Comparison of ENCODE assay signal across 8 cellular contexts in the genomic region with DNA sequence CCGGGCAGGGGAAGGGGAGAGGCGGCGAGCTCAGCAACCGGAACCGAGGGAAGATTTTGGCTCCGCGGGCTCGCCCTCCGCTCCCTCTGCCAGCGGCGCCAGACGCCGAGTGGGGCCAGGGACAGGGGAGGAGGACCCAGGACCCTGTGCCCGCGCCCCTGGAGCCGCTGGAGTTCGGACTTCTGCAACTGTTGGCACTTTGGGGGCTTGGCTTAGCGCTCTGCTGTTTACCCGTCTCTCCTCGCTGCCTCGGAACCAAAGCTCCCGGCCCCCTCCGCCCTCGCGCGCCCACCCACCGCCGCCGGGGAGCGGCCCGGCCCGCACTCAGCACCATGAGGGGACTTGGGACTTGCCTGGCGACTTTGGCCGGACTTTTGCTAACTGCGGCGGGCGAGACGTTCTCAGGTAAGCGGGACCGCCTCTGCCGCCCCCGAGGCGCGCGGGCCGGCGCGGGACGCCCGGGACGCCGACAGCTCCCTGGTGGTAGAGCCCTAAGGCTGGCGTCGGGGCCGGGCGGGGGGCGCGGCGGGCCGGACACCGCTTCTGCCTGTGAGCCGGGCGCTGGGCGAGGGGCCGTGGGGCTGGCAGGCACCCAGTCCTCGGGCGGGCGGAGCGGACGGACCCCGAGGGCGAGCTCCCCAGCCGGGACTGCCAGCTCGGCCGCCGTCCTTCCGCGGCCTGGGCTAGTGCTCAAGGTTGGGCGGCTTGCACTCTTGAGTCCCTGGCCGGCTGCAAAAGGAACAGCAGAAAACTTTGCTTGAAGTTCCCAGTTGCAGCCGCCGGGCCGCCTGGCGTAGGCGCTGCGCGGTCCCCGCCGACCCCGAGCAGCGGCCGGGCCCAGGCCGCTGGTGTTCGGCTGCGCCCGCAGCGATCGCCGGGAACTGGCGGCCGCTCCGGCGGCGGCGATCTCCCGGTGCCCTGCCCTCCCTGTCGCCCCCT. TPM values are rescaled to one million over a fixed set of nuclear protein-coding genes. Genes with fewer than 3 reads are reported as not detected.
DNase-seq lines count a peak whose midpoint lies in the region; ATAC-seq, FAIRE-seq and TF ChIP-seq lines count a peak whose summit lies in the region.

No MANE protein-coding gene starts in this region.

- no peak overlapping the region; the same call in 1 of the 2 replicates for H2AFZ ChIP-seq in H1 (ENCODE audit: low read length)

- peaks cover 0 to 6% (median 0%) of the 10 kb centered on the region in 7 donors for H3K9me3 Mint-ChIP-seq in CD4-positive, CD25-positive, alpha-beta regulatory T cell

- no peak overlapping the region for H3K4me3 ChIP-seq in CD4-positive, CD25-positive, alpha-beta regulatory T cell (ENCODE audit: low read depth, low read length)
- H3K4me3 ChIP-seq in H1 (ENCODE audit: extremely low read depth in 1 of 4, insufficient read depth in 2 of 4, low read depth in 3 of 4, low read length in 4 of 4) (peak overlapping the region; percentile 46 to 97 (median 67)), right lobe of liver (peak overlapping the region; percentile 76 to 86 (median 81)), testis (peak overlapping the region; percentile 82 to 88)

- POLR2A ChIA-PET in H1 (lab: Charles Lee; ENCODE audit: partially characterized antibody), result interaction anchor here (1.0 to 1.6 kb wide), 2 partner anchors 12 to 38 kb away, joined by 3 read pairs; no protein-coding TSS in a partner anchor

- H3K4me1 ChIP-seq in CD4-positive, CD25-positive, alpha-beta regulatory T cell (ENCODE audit: control insufficient read depth, insufficient read depth, low read length, poor library complexity, severe bottlenecking), result no peaks in the 10 kb centered on the region
- H3K4me1 ChIP-seq in H1 (replicated peaks in 1 of 4; ENCODE audit: control insufficient read depth in 3 of 4, insufficient read depth in 4 of 4, low read length in 3 of 4) (peaks cover 0 to 2% (median 0%) of the 10 kb centered on the region in 4 experiments; a peak in 1 of 7 replicates), right lobe of liver (peaks cover 0 to 5% (median 2%) of the 10 kb centered on the region in 4 donors), testis (peaks cover 8% of the 10 kb centered on the region)

- no peaks in the 10 kb centered on the region for H3K79me2 ChIP-seq in H1 (ENCODE audit: control insufficient read depth in 1 of 2, insufficient read depth in 2 of 2, low read length in 2 of 2)

- no peak for FAIRE-seq in H1 (lab: Jason Lieb, UNC)

- H2AK5ac ChIP-seq in H1 (ENCODE audit: low read depth, low read length), result no peak overlapping the region

- no peak overlapping the region for H2BK15ac ChIP-seq in H1 (ENCODE audit: low read length)

- peaks cover 0 to 1% of the 10 kb centered on the region in 2 experiments for H4K20me1 ChIP-seq in H1 (replicated peaks in 1 of 2; ENCODE audit: control insufficient read depth in 1 of 2, insufficient read depth in 2 of 2, low read length in 2 of 2)

- no peak overlapping the region for H3K4me3 Mint-ChIP-seq in CD4-positive, CD25-positive, alpha-beta regulatory T cell

- CTCF ChIA-PET in H1 (lab: Charles Lee; ENCODE audit: partially characterized antibody), result interaction anchor here (0.5 to 3.2 kb wide), 28 partner anchors 9 to 821 kb away, joined by 3 to 31 read pairs (median 3); partner anchors contain the start of gene LRRC30

- H3K23ac ChIP-seq in H1 (ENCODE audit: insufficient read length), result no peak overlapping the region

- H2BK120ac ChIP-seq in H1 (replicated peaks; ENCODE audit: low read depth, low read length), result no peak overlapping the region

- no peaks in the 10 kb centered on the region for H3K36me3 ChIP-seq in CD4-positive, CD25-positive, alpha-beta regulatory T cell (ENCODE audit: control insufficient read depth, insufficient read depth, low read length)
- H3K36me3 ChIP-seq in H1 (ENCODE audit: control insufficient read depth in 2 of 4, insufficient read depth in 4 of 4, low read length in 3 of 4) (no peaks in the 10 kb centered on the region), right lobe of liver (no peaks in the 10 kb centered on the region), testis (ENCODE audit: low read depth, missing control alignments) (no peaks in the 10 kb centered on the region)

- ATAC-seq in CD4-positive, CD25-positive, alpha-beta regulatory T cell (ENCODE audit: low read depth in 2 of 2), result peak; percentile 5 to 8
- ATAC-seq in GM21619 (IDR thresholded peaks at IDR 0.05; ENCODE audit: unreplicated experiment) (peak; percentile 3), right lobe of liver (peak; percentile 20 to 41 (median 36)), GM19455 (IDR thresholded peaks at IDR 0.05; ENCODE audit: unreplicated experiment) (no peak)

- H3K4me2 ChIP-seq in H1 (ENCODE audit: insufficient read depth in 1 of 2, low read depth in 2 of 2, low read length in 2 of 2), result peak overlapping the region; percentile 71 to 92

- H3K27me3 Mint-ChIP-seq in CD4-positive, CD25-positive, alpha-beta regulatory T cell, result peaks cover 41% of the 10 kb centered on the region

- H3K56ac ChIP-seq in H1 (replicated peaks; ENCODE audit: insufficient read length, low read depth, low read length), result peak overlapping the region; percentile 39

- H4K91ac ChIP-seq in H1 (replicated peaks; ENCODE audit: insufficient read length, low read length), result no peak overlapping the region

- no peak overlapping the region for H4K5ac ChIP-seq in H1 (ENCODE audit: insufficient read length, low read depth, low read length)

- 0% methylated on average over 30 of the region's 107 CpGs; no CpG with 5 or more reads in 1 of the 2 experiments for WGBS in H1 (ENCODE audit: extremely low coverage in 1 of 2, insufficient coverage in 1 of 2, insufficient read length in 1 of 2, insufficient replicate concordance in 2 of 2, low coverage in 1 of 2, low lambda C conversion rate in 2 of 2, missing lambda C conversion rate in 1 of 2), 2 experiments
- no CpG with 5 or more reads among the region's 107 CpGs for WGBS in right lobe of liver (ENCODE audit: insufficient coverage, low coverage, low lambda C conversion rate, missing lambda C conversion rate)
- 0 to 2% methylated on average over 21 to 47 of the region's 107 CpGs for WGBS in testis, 2 donors

- no peak overlapping the region for H3K27ac Mint-ChIP-seq in CD4-positive, CD25-positive, alpha-beta regulatory T cell

- no peak overlapping the region for H3K14ac ChIP-seq in H1 (ENCODE audit: insufficient read length)

- H3K4ac ChIP-seq in H1 (replicated peaks; ENCODE audit: insufficient read length, low read depth, low read length), result no peak overlapping the region

- peaks cover 0 to 17% (median 6%) of the 10 kb centered on the region in 4 donors for H3K4me1 Mint-ChIP-seq in CD4-positive, CD25-positive, alpha-beta regulatory T cell

- peaks cover 23% of the 10 kb centered on the region for H3K27me3 ChIP-seq in CD4-positive, CD25-positive, alpha-beta regulatory T cell (ENCODE audit: control insufficient read depth, insufficient read depth, low read length)
- H3K27me3 ChIP-seq in H1 (replicated peaks in 1 of 4; ENCODE audit: control insufficient read depth in 3 of 4, extremely low read depth in 1 of 4, insufficient read depth in 3 of 4, low read length in 3 of 4), result peaks cover 4 to 36% (median 27%) of the 10 kb centered on the region in 4 experiments
- no peaks in the 10 kb centered on the region for H3K27me3 ChIP-seq in right lobe of liver
- no peaks in the 10 kb centered on the region for H3K27me3 ChIP-seq in testis

- peak in 1 of 3 donors; percentile 2 for DNase-seq in CD4-positive, CD25-positive, alpha-beta regulatory T cell
- DNase-seq in SK-MEL-5 (ENCODE audit: low read depth, low spot score) (peak; percentile 32), H1 (ENCODE audit: low read depth in 1 of 2, low spot score in 2 of 2) (peak in 1 of 2 experiments; percentile 81), right lobe of liver (peak; percentile 53 to 67 (median 63)), testis (peak; percentile 56)
- DNase-seq in NK-92 treated with Interleukin-12 subunit alpha and Interleukin-12 subunit beta, amount 100 ng/mL, for 24 hours (lab: John Stamatoyannopoulos, UW), result no peak

- TF ChIP-seq EP300 in H1 (IDR thresholded peaks at IDR 0.05; ENCODE audit: borderline replicate concordance in 1 of 2, low read depth in 2 of 2, low read length in 2 of 2), result no peak

- in situ Hi-C loops in SK-MEL-5 (cut with HindIII; ENCODE audit: low pct_unique_long_range_greater_than_20kb, low sequenced_read_pairs), result no loop called here

- no peaks in the 10 kb centered on the region for H3K9me3 ChIP-seq in CD4-positive, CD25-positive, alpha-beta regulatory T cell (ENCODE audit: control insufficient read depth in 2 of 2, low read length in 2 of 2)
- H3K9me3 ChIP-seq in H1 (ENCODE audit: insufficient read depth in 2 of 2, low read depth in 1 of 2, low read length in 1 of 2) (no peaks in the 10 kb centered on the region), right lobe of liver (no peaks in the 10 kb centered on the region), testis (no peaks in the 10 kb centered on the region)

- H3K9ac ChIP-seq in H1 (replicated peaks in 1 of 4; ENCODE audit: extremely low read depth in 1 of 4, low read depth in 3 of 4, low read length in 3 of 4), result peak overlapping the region in 2 of 4 experiments; percentile 23 to 82; a peak in 2 of 7 replicates

- no peak for TF ChIP-seq POLR2A in H1 (IDR thresholded peaks at IDR 0.05; ENCODE audit: control extremely low read depth in 1 of 2, low read depth in 2 of 2, low read length in 2 of 2)
- no peak for TF ChIP-seq POLR2A in right lobe of liver (IDR thresholded peaks at IDR 0.05)
- TF ChIP-seq POLR2A in testis (IDR thresholded peaks at IDR 0.05), result no peak

- peak overlapping the region; percentile 51 for H4K8ac ChIP-seq in H1 (ENCODE audit: extremely low read depth, insufficient read depth, low read length)

- peak; percentile 14 to 34; a peak in 2 of 4 replicates for TF ChIP-seq RAD21 in H1 (IDR thresholded peaks at IDR 0.05 in 1 of 2, conservative IDR thresholded peaks at IDR 0.05 in 1 of 2; ENCODE audit: low read depth in 2 of 2, low read length in 2 of 2)

- no peak overlapping the region for H3K27ac ChIP-seq in CD4-positive, CD25-positive, alpha-beta regulatory T cell (ENCODE audit: insufficient read depth, low read length, poor library complexity, severe bottlenecking)
- H3K27ac ChIP-seq in H1 (ENCODE audit: low read depth, low read length) (no peak overlapping the region), right lobe of liver (peak overlapping the region; percentile 88 to 92 (median 90)), testis (peak overlapping the region; percentile 91 to 99)

- intact Hi-C loops in right lobe of liver (cut with DNase I) (loop anchor here in 1 of 2 donors (10.0 kb wide), 1 partner anchor 187 kb away; no protein-coding TSS in a partner anchor), testis (cut with DNase I; ENCODE audit: low total_unique reads) (loop anchor here (10.0 kb wide), 1 partner anchor 293 kb away; no protein-coding TSS in a partner anchor)

- H2BK12ac ChIP-seq in H1 (ENCODE audit: low read depth, low read length), result no peak overlapping the region

- H3K79me1 ChIP-seq in H1 (ENCODE audit: low read depth, low read length), result no peaks in the 10 kb centered on the region

- H3K23me2 ChIP-seq in H1 (ENCODE audit: low read depth, low read length), result peaks cover 15% of the 10 kb centered on the region; the same call in 1 of the 2 replicates

- H3K36me3 Mint-ChIP-seq in CD4-positive, CD25-positive, alpha-beta regulatory T cell, result no peaks in the 10 kb centered on the region

- H3K18ac ChIP-seq in H1 (ENCODE audit: extremely low read depth, low read length), result no peak overlapping the region; the same call in none of the 2 replicates

- TF ChIP-seq CTCF in H1 (IDR thresholded peaks at IDR 0.05; ENCODE audit: control extremely low read depth in 1 of 3, insufficient read depth in 1 of 3, low read depth in 1 of 3, low read length in 3 of 3) (peak in 2 of 3 experiments; percentile 9 to 10; a peak in 2 of 4 replicates), right lobe of liver (IDR thresholded peaks at IDR 0.05) (peak in 1 of 4 donors; percentile 5), testis (IDR thresholded peaks at IDR 0.05) (no peak)

- H2BK5ac ChIP-seq in H1 (ENCODE audit: low read depth, low read length), result no peak overlapping the region

- no peak overlapping the region for H2BK20ac ChIP-seq in H1 (ENCODE audit: low read length)

RNA-seq across cellular contexts. Expression of gene PTPRM, which starts 0.6 kb away (rescaled TPM):
- 3.6 TPM for total RNA-seq in CD4-positive, CD25-positive, alpha-beta regulatory T cell
- polyA plus RNA-seq in CD4-positive, CD25-positive, alpha-beta regulatory T cell, result 1 to 10 TPM; 1.1 to 4.6 (median 2.6) TPM
- total RNA-seq in SK-MEL-5 (2014; rRNA removed; shearing (Covaris generic)), result 42.9 and 43.7 TPM in 2 replicates
- polyA plus RNA-seq in SK-MEL-5 (2015; cell fraction: cytosol; rRNA removed), result 48.4 and 56.6 TPM in 2 replicates
- 196 and 241 TPM in 2 replicates for polyA plus RNA-seq in SK-MEL-5 (2015; cell fraction: nucleus; rRNA removed)
- total RNA-seq in H1 (2021; fragmentation: NEBNext Ultra II Directional; extraction: Animal tissue kit (Norgen Biotek cat#: 25700)), result 4.1 and 5.7 TPM in 2 replicates
- 5.6 and 7.0 TPM in 2 replicates for polyA plus RNA-seq in H1 (2011; rRNA removed)
- polyA plus RNA-seq in H1 (2011; cell fraction: cytosol; rRNA removed), result 6.0 TPM
- 19.5 TPM for polyA plus RNA-seq in H1 (2011; cell fraction: nucleus; rRNA removed)
- polyA plus RNA-seq in H1 (2012, experiment 1 of 2), result 4.0 to 5.9 TPM (median 4.6 TPM) in 4 replicates
- 0.30 TPM for polyA plus RNA-seq in H1 (2012, experiment 2 of 2)
- 7.0 TPM for polyA plus RNA-seq in H1 (2013, experiment 1 of 2)
- polyA plus RNA-seq in H1 (2013, experiment 2 of 2), result 7.4 TPM
- polyA minus RNA-seq in H1 (2011; rRNA and poly(A)+ RNA removed), result 14.5 and 16.0 TPM in 2 replicates
- polyA minus RNA-seq in H1 (2011; cell fraction: cytosol; rRNA and poly(A)+ RNA removed), result 9.4 TPM
- 45.9 TPM for polyA minus RNA-seq in H1 (2011; cell fraction: nucleus; rRNA and poly(A)+ RNA removed)
- total RNA-seq in right lobe of liver, result 10 to 100 TPM; 15.1 to 45.7 (median 26.5) TPM
- total RNA-seq in testis, result 100 to 1,000 TPM in 1 of 2 donors, 10 to 100 TPM in 1; 94.6 to 101 TPM
- polyA plus RNA-seq in testis (ENCODE audit: insufficient read depth, low read depth, low replicate concordance), result 76.4 TPM

Comparison
In these comparisons a context has a peak if more than half of its experiments do, and no peak if none do; other contexts are left out.
1. H3K27ac ChIP-seq: peak in right lobe of liver (3 of 3) and testis (2 of 2); none in CD4-positive, CD25-positive, alpha-beta regulatory T cell (single experiment) and H1 (single experiment).
2. CTCF ChIP-seq: peak in H1 (2 of 3); none in testis (0 of 3).